10 cellular contexts compared by ENCODE assay signal in genomic region chrX:57596109-57596870, GRCh38. TPM values are rescaled to one million over a fixed set of nuclear protein-coding genes. Genes with fewer than 3 reads are reported as not detected.
DNase-seq lines count a peak whose midpoint lies in the region; ATAC-seq, FAIRE-seq and TF ChIP-seq lines count a peak whose summit lies in the region.
"Had no signal": no experiment of that assay in that cellular context is flagged by ENCODE, and none has a peak within 500 bp of the region (broad histone marks: within the 10 kb centered on the region; RNA-seq: fewer than 3 reads in every experiment).

No MANE protein-coding gene starts in this region.

- H3K14ac ChIP-seq in IMR-90 (replicated peaks; ENCODE audit: low read depth, low read length) = peak overlapping the region; percentile 49; the same call in 1 of the 2 replicates

- no peak overlapping the region for H2AK5ac ChIP-seq in IMR-90 (ENCODE audit: low read depth, low read length)

- H3K79me1 ChIP-seq in IMR-90 (ENCODE audit: low read depth in 1 of 2, low read length in 2 of 2) = no peaks in the 10 kb centered on the region; a peak in 2 of 4 replicates

- H4K20me1 ChIP-seq in IMR-90 (ENCODE audit: insufficient read depth, low read length) = no peaks in the 10 kb centered on the region

- H3K27ac ChIP-seq in IMR-90 (ENCODE audit: insufficient read depth, low read length) = peak overlapping the region; percentile 37; the same call in 1 of the 2 replicates
- peak overlapping the region; percentile 16 for H3K27ac ChIP-seq in mesodermal cell (ENCODE audit: low read depth, low read length, severe bottlenecking)

- H3K4me2 ChIP-seq in IMR-90 (ENCODE audit: low read depth, low read length) = peak overlapping the region; percentile 80

- POLR2A ChIA-PET in AG04449 (lab: Yijun Ruan, JAX) (no interaction called here), IMR-90 (lab: Charles Lee; ENCODE audit: unreplicated experiment) (no interaction called here)

- 0 out of 3 replicates have a peak overlapping the region, but pooled peaks have one; percentile 30 for H2BK15ac ChIP-seq in IMR-90 (ENCODE audit: low read depth, low read length)

- H3K23ac ChIP-seq in IMR-90 (ENCODE audit: low read depth, low read length) = no peak overlapping the region

- dilution Hi-C loops in IMR-90 (cut with HindIII; ENCODE audit: low sequenced_read_pairs, unreplicated experiment) = no loop called here

- no peak overlapping the region for H4K5ac ChIP-seq in IMR-90 (ENCODE audit: low read depth, low read length)

- TF ChIP-seq RAD21 in IMR-90 (IDR thresholded peaks at IDR 0.05; ENCODE audit: low read length) = no peak

- no peak for FAIRE-seq in bronchial epithelial cell (lab: Jason Lieb, UNC)
- no peak for FAIRE-seq in HTR-8/SVneo (lab: Jason Lieb, UNC)

- H3K9me3 ChIP-seq in IMR-90 (ENCODE audit: control insufficient read depth, insufficient read depth, low read length) (no peaks in the 10 kb centered on the region), mesodermal cell (ENCODE audit: control insufficient read depth, low read length) (no peaks in the 10 kb centered on the region)

- no peak overlapping the region for H4K91ac ChIP-seq in IMR-90 (ENCODE audit: insufficient read depth, low read depth, low read length)

- no peak overlapping the region for H2AK9ac ChIP-seq in IMR-90 (replicated peaks; ENCODE audit: low read depth, low read length, poor library complexity)

- CTCF ChIA-PET in AG04449 (lab: Yijun Ruan, JAX) = no interaction called here
- CTCF ChIA-PET in IMR-90 (lab: Yijun Ruan, JAX) = no interaction called here

- H3K9me1 ChIP-seq in IMR-90 (ENCODE audit: insufficient read depth, low read length) = no peaks in the 10 kb centered on the region

- no peak for DNase-seq in AG04449 (ENCODE audit: low read depth, low spot score)
- DNase-seq in IMR-90 = no peak
- DNase-seq in bronchial epithelial cell (ENCODE audit: low read depth) = no peak
- no peak for DNase-seq in NCI-H510A treated with DMSO at 0.1 percent for 48 hours (lab: John Stamatoyannopoulos, UW)
- no peak for DNase-seq in HTR-8/SVneo (ENCODE audit: insufficient read length, low spot score)
- DNase-seq: activated effector memory CD4-positive, alpha-beta T cell treated with anti-CD3 and anti-CD28 coated beads, Interleukin-2, amount 50 U/mL, for 16 hours; RPMI8226 had no signal

- peak overlapping the region; percentile 33; the same call in 1 of the 2 replicates for H2BK120ac ChIP-seq in IMR-90 (ENCODE audit: low read depth, low read length)

- TSS peak; percentile 21 for BruUV-seq in IMR-90 (replicated peaks; lab: Mats Ljungman, UMichigan)

- no peak overlapping the region for H4K8ac ChIP-seq in IMR-90 (ENCODE audit: low read depth in 2 of 2, low read length in 2 of 2)

- intact Hi-C loops in IMR-90 (cut with micrococcal nuclease) = loop anchor here (5.0 to 10.0 kb wide), 3 partner anchors 311 to 1031 kb away; partner anchors contain the start of gene UBQLN2

- H2AFZ ChIP-seq in IMR-90 (replicated peaks; ENCODE audit: low read length, poor library complexity) = no peak overlapping the region

- H3K4me3 ChIP-seq in AG04449 (ENCODE audit: low read depth, low read length) = peak overlapping the region; percentile 15; the same call in 1 of the 2 replicates
- H3K4me3 ChIP-seq in IMR-90 (ENCODE audit: insufficient read depth, low read depth, low read length) = peak overlapping the region; percentile 10; the same call in 1 of the 2 replicates
- peak overlapping the region; percentile 30 for H3K4me3 ChIP-seq in bronchial epithelial cell (ENCODE audit: low read depth, low read length)
- H3K4me3 ChIP-seq in mesodermal cell (ENCODE audit: extremely low read depth, insufficient read depth, low read length, poor library complexity, severe bottlenecking) = peak overlapping the region; percentile 1

- H3K4me1 ChIP-seq in IMR-90 (ENCODE audit: control insufficient read depth, insufficient read depth, low read length) = no peaks in the 10 kb centered on the region
- H3K4me1 ChIP-seq in mesodermal cell (ENCODE audit: control insufficient read depth, insufficient read depth, low read length, poor library complexity, severe bottlenecking) = peaks cover 13% of the 10 kb centered on the region

- peak overlapping the region; percentile 80 for H2BK5ac ChIP-seq in IMR-90 (ENCODE audit: low read depth, low read length, poor library complexity, severe bottlenecking)

- H3K27me3 ChIP-seq in IMR-90 (ENCODE audit: control insufficient read depth, insufficient read depth, low read length) (no peaks in the 10 kb centered on the region), bronchial epithelial cell (ENCODE audit: control insufficient read depth, insufficient read depth, low read length) (no peaks in the 10 kb centered on the region)

- no peak for TF ChIP-seq POLR2A in IMR-90 (IDR thresholded peaks at IDR 0.05; ENCODE audit: low read depth, low read length)

- H3K18ac ChIP-seq in IMR-90 (ENCODE audit: low read depth, low read length) = peak overlapping the region; percentile 7; the same call in 1 of the 2 replicates

- no peak for ATAC-seq in IMR-90 (ENCODE audit: low read depth)
- no peak for ATAC-seq in HG02973 (IDR thresholded peaks at IDR 0.05; ENCODE audit: unreplicated experiment)
- no peak for ATAC-seq in activated CD4-positive, CD25-positive, alpha-beta regulatory T cell treated with anti-CD3 and anti-CD28 coated beads, Interleukin-2, amount 50 U/mL, for 24 hours

- TF ChIP-seq CTCF in AG04449 (IDR thresholded peaks at IDR 0.05; ENCODE audit: insufficient read depth, low read length, missing control alignments) (no peak), IMR-90 (conservative IDR thresholded peaks at IDR 0.05; ENCODE audit: low read depth, low read length) (no peak), bronchial epithelial cell (IDR thresholded peaks at IDR 0.05; ENCODE audit: insufficient read depth, low read length, severe bottlenecking) (no peak)

- in situ Hi-C loops in IMR-90 (cut with MboI; ENCODE audit: low sequenced_read_pairs) = no loop called here

- no CpG with 5 or more reads among the region's 4 CpGs for WGBS in IMR-90 (ENCODE audit: extremely low coverage in 2 of 2, insufficient read length in 1 of 2), 2 experiments
- WGBS in mesodermal cell (ENCODE audit: insufficient coverage in 2 of 2), 2 experiments = no CpG with 5 or more reads among the region's 4 CpGs

- H2BK20ac ChIP-seq in IMR-90 (ENCODE audit: low read depth, low read length) = peak overlapping the region; percentile 2; the same call in 1 of the 2 replicates

- H3K36me3 ChIP-seq in IMR-90 (ENCODE audit: control insufficient read depth, insufficient read depth, low read length) (0 out of 2 replicates have a peak, but pooled peaks cover 4% of the 10 kb centered on the region), bronchial epithelial cell (ENCODE audit: control insufficient read depth, insufficient read depth, low read length) (no peaks in the 10 kb centered on the region), mesodermal cell (ENCODE audit: control insufficient read depth, insufficient read depth, low read length) (no peaks in the 10 kb centered on the region)

- peak overlapping the region; percentile 4; the same call in 1 of the 2 replicates for H3K4ac ChIP-seq in IMR-90 (ENCODE audit: low read depth, low read length)

- peak overlapping the region; percentile 42; the same call in 1 of the 2 replicates for H3K9ac ChIP-seq in IMR-90 (ENCODE audit: low read depth, low read length)

- H3K56ac ChIP-seq in IMR-90 (ENCODE audit: extremely low read depth, insufficient read depth, low read length) = 0 out of 2 replicates have a peak overlapping the region, but pooled peaks have one; percentile 11

TF ChIP-seq in IMR-90, 13 proteins besides CTCF, POLR2A, EP300 and RAD21:
- no peak for TF ChIP-seq CHD1 (IDR thresholded peaks at IDR 0.05; ENCODE audit: low read depth, low read length)
- no peak for TF ChIP-seq FOS (IDR thresholded peaks at IDR 0.05; ENCODE audit: low read depth, low read length)
- TF ChIP-seq RFX5 (IDR thresholded peaks at IDR 0.05; ENCODE audit: low read depth, low read length) = no peak
- no peak for TF ChIP-seq CEBPB (IDR thresholded peaks at IDR 0.05; ENCODE audit: low read depth, low read length)
- TF ChIP-seq MXI1 (IDR thresholded peaks at IDR 0.05; ENCODE audit: borderline replicate concordance, low read depth, low read length) = no peak
- TF ChIP-seq SMC3 (IDR thresholded peaks at IDR 0.05; ENCODE audit: low read depth, low read length) = no peak
- TF ChIP-seq RCOR1 (IDR thresholded peaks at IDR 0.05; ENCODE audit: insufficient replicate concordance, low read length) = no peak
- TF ChIP-seq MAFK (IDR thresholded peaks at IDR 0.05; ENCODE audit: low read depth, low read length) = no peak
- no peak for TF ChIP-seq BHLHE40 (IDR thresholded peaks at IDR 0.05; ENCODE audit: low read depth, low read length)
- no peak for TF ChIP-seq NFE2L2 (IDR thresholded peaks at IDR 0.05; ENCODE audit: low read depth, low read length)
- no peak for TF ChIP-seq MAZ (IDR thresholded peaks at IDR 0.05; ENCODE audit: borderline replicate concordance, low read depth, low read length)
- TF ChIP-seq, protein P1, sequence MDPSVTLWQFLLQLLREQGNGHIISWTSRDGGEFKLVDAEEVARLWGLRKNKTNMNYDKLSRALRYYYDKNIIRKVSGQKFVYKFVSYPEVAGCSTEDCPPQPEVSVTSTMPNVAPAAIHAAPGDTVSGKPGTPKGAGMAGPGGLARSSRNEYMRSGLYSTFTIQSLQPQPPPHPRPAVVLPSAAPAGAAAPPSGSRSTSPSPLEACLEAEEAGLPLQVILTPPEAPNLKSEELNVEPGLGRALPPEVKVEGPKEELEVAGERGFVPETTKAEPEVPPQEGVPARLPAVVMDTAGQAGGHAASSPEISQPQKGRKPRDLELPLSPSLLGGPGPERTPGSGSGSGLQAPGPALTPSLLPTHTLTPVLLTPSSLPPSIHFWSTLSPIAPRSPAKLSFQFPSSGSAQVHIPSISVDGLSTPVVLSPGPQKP (IDR thresholded peaks at IDR 0.05; ENCODE audit: borderline replicate concordance, low read depth, low read length) = no peak
- TF ChIP-seq USF2 (IDR thresholded peaks at IDR 0.05; ENCODE audit: low read depth, low read length) = no peak
TF ChIP-seq in IMR-90: peak in this region for 0.

RNA-seq across cellular contexts. Expression of gene ZXDB, which starts 4.5 kb away (rescaled TPM):
- 5.2 and 6.7 TPM in 2 replicates for total RNA-seq in IMR-90 (2012; rRNA removed)
- 2.6 and 2.7 TPM in 2 replicates for polyA plus RNA-seq in IMR-90 (2012; rRNA removed)
- polyA plus RNA-seq in IMR-90 (2012; cell fraction: cytosol; rRNA removed) = 1.4 and 1.5 TPM in 2 replicates
- 1.6 and 2.4 TPM in 2 replicates for polyA plus RNA-seq in IMR-90 (2012; cell fraction: nucleus; rRNA removed; ENCODE audit: low replicate concordance)
- 11.1 and 17.9 TPM in 2 replicates for total RNA-seq in bronchial epithelial cell
- polyA plus RNA-seq in mesodermal cell (2013, experiment 1 of 2) = 3.9 TPM
- polyA plus RNA-seq in mesodermal cell (2013, experiment 2 of 2) = 3.8 TPM
